In the genomic region with DNA sequence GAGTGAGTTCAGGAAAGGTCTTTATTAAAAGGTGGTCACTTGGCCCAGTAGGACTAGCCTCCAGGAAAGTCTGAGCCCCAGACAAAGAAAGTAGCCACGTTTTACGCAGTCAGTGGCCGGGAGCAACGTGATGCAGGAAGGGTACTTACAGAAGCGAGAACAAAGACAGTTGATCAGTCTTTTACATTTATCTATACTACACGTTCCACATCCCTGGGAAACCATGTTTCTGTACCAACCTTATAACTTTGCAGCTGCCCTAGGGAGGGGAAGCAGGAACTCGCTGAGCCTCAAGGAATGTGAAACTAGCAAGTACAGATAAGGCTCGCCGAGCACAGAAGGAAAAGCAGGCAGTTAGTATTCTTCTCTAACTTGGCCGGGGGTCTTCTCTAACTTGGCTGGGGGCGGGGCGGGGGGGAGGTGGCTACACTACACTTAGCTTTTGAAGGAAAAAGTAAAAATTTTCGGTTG, we compare ENCODE assay signal across 1 cellular context.
TF ChIP-seq lines count a peak whose summit lies in the region.

No MANE protein-coding gene starts in this region.

TF ChIP-seq in SK-N-SH treated with all-trans-retinoic acid at 6 μM for 48 hours, 23 proteins besides CTCF, POLR2A, EP300 and RAD21 (continued from another document):
- TF ChIP-seq, protein P1, sequence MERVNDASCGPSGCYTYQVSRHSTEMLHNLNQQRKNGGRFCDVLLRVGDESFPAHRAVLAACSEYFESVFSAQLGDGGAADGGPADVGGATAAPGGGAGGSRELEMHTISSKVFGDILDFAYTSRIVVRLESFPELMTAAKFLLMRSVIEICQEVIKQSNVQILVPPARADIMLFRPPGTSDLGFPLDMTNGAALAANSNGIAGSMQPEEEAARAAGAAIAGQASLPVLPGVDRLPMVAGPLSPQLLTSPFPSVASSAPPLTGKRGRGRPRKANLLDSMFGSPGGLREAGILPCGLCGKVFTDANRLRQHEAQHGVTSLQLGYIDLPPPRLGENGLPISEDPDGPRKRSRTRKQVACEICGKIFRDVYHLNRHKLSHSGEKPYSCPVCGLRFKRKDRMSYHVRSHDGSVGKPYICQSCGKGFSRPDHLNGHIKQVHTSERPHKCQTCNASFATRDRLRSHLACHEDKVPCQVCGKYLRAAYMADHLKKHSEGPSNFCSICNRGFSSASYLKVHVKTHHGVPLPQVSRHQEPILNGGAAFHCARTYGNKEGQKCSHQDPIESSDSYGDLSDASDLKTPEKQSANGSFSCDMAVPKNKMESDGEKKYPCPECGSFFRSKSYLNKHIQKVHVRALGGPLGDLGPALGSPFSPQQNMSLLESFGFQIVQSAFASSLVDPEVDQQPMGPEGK (CRISPR knock-in tag; IDR thresholded peaks at IDR 0.05; ENCODE audit: borderline replicate concordance) = no peak
- TF ChIP-seq RARB (CRISPR knock-in tag; IDR thresholded peaks at IDR 0.05) (no peak), CSDC2 (CRISPR knock-in tag; IDR thresholded peaks at IDR 0.05) (no peak), ZC3H10 (CRISPR knock-in tag; IDR thresholded peaks at IDR 0.05) (no peak), ZNF8 (CRISPR knock-in tag; IDR thresholded peaks at IDR 0.05) (no peak)
- TF ChIP-seq, protein P2, sequence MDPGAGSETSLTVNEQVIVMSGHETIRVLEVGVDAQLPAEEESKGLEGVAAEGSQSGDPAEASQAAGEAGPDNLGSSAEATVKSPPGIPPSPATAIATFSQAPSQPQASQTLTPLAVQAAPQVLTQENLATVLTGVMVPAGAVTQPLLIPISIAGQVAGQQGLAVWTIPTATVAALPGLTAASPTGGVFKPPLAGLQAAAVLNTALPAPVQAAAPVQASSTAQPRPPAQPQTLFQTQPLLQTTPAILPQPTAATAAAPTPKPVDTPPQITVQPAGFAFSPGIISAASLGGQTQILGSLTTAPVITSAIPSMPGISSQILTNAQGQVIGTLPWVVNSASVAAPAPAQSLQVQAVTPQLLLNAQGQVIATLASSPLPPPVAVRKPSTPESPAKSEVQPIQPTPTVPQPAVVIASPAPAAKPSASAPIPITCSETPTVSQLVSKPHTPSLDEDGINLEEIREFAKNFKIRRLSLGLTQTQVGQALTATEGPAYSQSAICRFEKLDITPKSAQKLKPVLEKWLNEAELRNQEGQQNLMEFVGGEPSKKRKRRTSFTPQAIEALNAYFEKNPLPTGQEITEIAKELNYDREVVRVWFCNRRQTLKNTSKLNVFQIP (CRISPR knock-in tag; IDR thresholded peaks at IDR 0.05; ENCODE audit: borderline replicate concordance, low read depth) = no peak
